In the genomic region with DNA sequence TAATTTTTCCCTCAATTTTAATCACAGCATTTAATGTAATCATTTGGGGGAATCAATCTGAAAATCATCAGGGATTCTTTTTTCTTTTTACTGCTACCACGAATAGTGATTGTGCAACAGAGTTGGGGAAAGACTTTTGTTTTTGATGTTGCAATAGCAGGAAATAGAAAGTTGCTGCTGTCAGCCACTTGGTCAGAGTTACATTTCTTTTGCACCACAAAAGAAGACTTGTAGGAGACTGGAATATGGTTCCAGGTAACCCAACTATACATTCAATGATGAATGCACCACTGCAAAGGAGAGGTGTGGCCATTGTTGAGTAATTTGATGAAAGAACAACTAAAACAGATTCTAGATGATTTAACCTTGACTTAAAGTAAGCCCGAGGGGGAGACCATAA, we compare ENCODE assay signal across 15 cellular contexts. TPM values are rescaled to one million over a fixed set of nuclear protein-coding genes. Genes with fewer than 3 reads are reported as not detected.
DNase-seq lines count a peak whose midpoint lies in the region; ATAC-seq and TF ChIP-seq lines count a peak whose summit lies in the region.
"Had no signal": no experiment of that assay in that cellular context is flagged by ENCODE, and none has a peak within 500 bp of the region (broad histone marks: within the 10 kb centered on the region; RNA-seq: fewer than 3 reads in every experiment).

No MANE protein-coding gene starts in this region.

- H3K4me3 ChIP-seq in left ventricle myocardium inferior (no peak overlapping the region), heart left ventricle (no peak overlapping the region), PC-3 (ENCODE audit: low read length) (no peak overlapping the region), fibroblast of lung (replicated peaks in 1 of 4; ENCODE audit: control extremely low read depth in 1 of 4, insufficient read depth in 1 of 4, low read depth in 3 of 4, low read length in 4 of 4) (no peak overlapping the region), upper lobe of right lung (no peak overlapping the region)

- no peak overlapping the region for H3K9ac ChIP-seq in PC-3 (ENCODE audit: low read length)
- no peak overlapping the region for H3K9ac ChIP-seq in fibroblast of lung (ENCODE audit: insufficient read depth, low read length)

- ATAC-seq in heart left ventricle = no peak
- no peak for ATAC-seq in PC-3
- peak; percentile 33 for ATAC-seq in upper lobe of right lung
- no peak for ATAC-seq in HG03432 (IDR thresholded peaks at IDR 0.05; ENCODE audit: unreplicated experiment)
- ATAC-seq in HG03175 (IDR thresholded peaks at IDR 0.05; ENCODE audit: unreplicated experiment) = no peak

- 36 to 59% (median 45%) methylated on average over 2 of the region's 2 CpGs for WGBS in heart left ventricle, 4 donors

- peaks cover 4% of the 10 kb centered on the region for H3K9me2 ChIP-seq in PC-3 (replicated peaks; ENCODE audit: low read length)

- intact Hi-C loops in left ventricle myocardium inferior (cut with micrococcal nuclease) = no loop called here
- intact Hi-C loops in heart left ventricle (cut with DNase I) = no loop called here
- intact Hi-C loops in PC-3 (cut with micrococcal nuclease) = no loop called here
- intact Hi-C loops in upper lobe of right lung (cut with DNase I) = no loop called here

- H3K36me3 ChIP-seq in left ventricle myocardium inferior (no peaks in the 10 kb centered on the region), heart left ventricle (no peaks in the 10 kb centered on the region), PC-3 (ENCODE audit: low read depth, low read length) (no peaks in the 10 kb centered on the region), fibroblast of lung (ENCODE audit: control insufficient read depth, insufficient read depth, low read length) (no peaks in the 10 kb centered on the region), upper lobe of right lung (no peaks in the 10 kb centered on the region)

- H3K27ac ChIP-seq in left ventricle myocardium inferior (replicated peaks) (peak overlapping the region; percentile 34), heart left ventricle (peak overlapping the region in 2 of 12 donors; percentile 14 to 37), PC-3 (ENCODE audit: low read length) (no peak overlapping the region), fibroblast of lung (ENCODE audit: insufficient read depth, low read length) (no peak overlapping the region), upper lobe of right lung (peak overlapping the region; percentile 2)

- no peak overlapping the region for H2AFZ ChIP-seq in PC-3 (ENCODE audit: low read length)
- H2AFZ ChIP-seq in fibroblast of lung (ENCODE audit: low read length) = no peak overlapping the region

- TF ChIP-seq POLR2A in heart left ventricle (IDR thresholded peaks at IDR 0.05) = no peak

- TF ChIP-seq CTCF in left ventricle myocardium inferior (IDR thresholded peaks at IDR 0.05; ENCODE audit: borderline replicate concordance) (no peak), heart left ventricle (IDR thresholded peaks at IDR 0.05) (no peak), PC-3 (conservative IDR thresholded peaks at IDR 0.05; ENCODE audit: low read depth, low read length) (no peak), fibroblast of lung (conservative IDR thresholded peaks at IDR 0.05 in 1 of 2, IDR thresholded peaks at IDR 0.05 in 1 of 2; ENCODE audit: low read depth in 1 of 2, low read length in 2 of 2) (no peak), upper lobe of right lung (IDR thresholded peaks at IDR 0.05) (no peak)

- H3K4me2 ChIP-seq in PC-3 (ENCODE audit: low read length) = no peak overlapping the region
- H3K4me2 ChIP-seq in fibroblast of lung (ENCODE audit: extremely low read depth, insufficient read depth, low read length) = no peak overlapping the region

- H3K79me2 ChIP-seq in PC-3 (ENCODE audit: low read length) = no peaks in the 10 kb centered on the region
- no peaks in the 10 kb centered on the region for H3K79me2 ChIP-seq in fibroblast of lung (ENCODE audit: control insufficient read depth, insufficient read depth, low read length)

- no peaks in the 10 kb centered on the region for H3K27me3 ChIP-seq in left ventricle myocardium inferior (ENCODE audit: low read depth)
- H3K27me3 ChIP-seq in heart left ventricle = no peaks in the 10 kb centered on the region
- H3K27me3 ChIP-seq in PC-3 (ENCODE audit: low read length) = no peaks in the 10 kb centered on the region
- H3K27me3 ChIP-seq in fibroblast of lung (ENCODE audit: control insufficient read depth, insufficient read depth, low read length) = peaks cover 2% of the 10 kb centered on the region
- H3K27me3 ChIP-seq in upper lobe of right lung = no peaks in the 10 kb centered on the region

- POLR2A ChIA-PET in PC-3 (lab: Charles Lee; ENCODE audit: unreplicated experiment) = no interaction called here

- H3F3A ChIP-seq in PC-3 (ENCODE audit: low read length, unreplicated experiment) = no peaks in the 10 kb centered on the region

- H4K20me1 ChIP-seq in PC-3 (ENCODE audit: low read length) (no peaks in the 10 kb centered on the region), fibroblast of lung (ENCODE audit: control insufficient read depth, extremely low read depth, insufficient read depth, low read length) (no peaks in the 10 kb centered on the region)

- H3K4me1 ChIP-seq in left ventricle myocardium inferior (peaks cover 29% of the 10 kb centered on the region), heart left ventricle (peaks cover 0 to 21% (median 10%) of the 10 kb centered on the region in 12 donors), PC-3 (ENCODE audit: insufficient read depth, low read length) (peaks cover 18% of the 10 kb centered on the region), fibroblast of lung (ENCODE audit: control insufficient read depth, extremely low read depth, insufficient read depth, low read length) (peaks cover 3% of the 10 kb centered on the region), upper lobe of right lung (peaks cover 8% of the 10 kb centered on the region)

- DNase-seq in left ventricle myocardium inferior (no peak), heart left ventricle (no peak), PC-3 (peak; percentile 53), fibroblast of lung (ENCODE audit: low read depth in 2 of 2) (peak; percentile 59 to 87), upper lobe of right lung (no peak)
- no peak for DNase-seq in stimulated activated CD4-positive, alpha-beta T cell treated with anti-CD3 and anti-CD28 coated beads, Interleukin-12 subunit alpha, Interleukin-12 subunit beta, amount 100 ng/mL, for 4 hours
- DNase-seq: activated CD4-positive, alpha-beta T cell treated with anti-CD3 and anti-CD28 coated beads for 4 hours; activated naive CD4-positive, alpha-beta T cell treated with anti-CD3 and anti-CD28 coated beads, Interleukin-2, amount 50 U/mL, for 16 hours; effector memory CD4-positive, alpha-beta T cell; immature natural killer cell; SHP77 treated with DMSO at 0.1 percent for 48 hours; stimulated activated CD4-positive, alpha-beta T cell treated with anti-CD3 and anti-CD28 coated beads, Interleukin-1b, Interleukin-23, amount 100 ng/mL, for 48 hours had no signal

- CTCF ChIA-PET in PC-3 (lab: Charles Lee) = no interaction called here

- H3K9me3 ChIP-seq in left ventricle myocardium inferior (replicated peaks) = no peaks in the 10 kb centered on the region
- no peaks in the 10 kb centered on the region for H3K9me3 ChIP-seq in heart left ventricle
- H3K9me3 ChIP-seq in PC-3 (ENCODE audit: low read length) = no peaks in the 10 kb centered on the region
- H3K9me3 ChIP-seq in fibroblast of lung (ENCODE audit: control insufficient read depth, insufficient read depth, low read depth, low read length) = no peaks in the 10 kb centered on the region
- H3K9me3 ChIP-seq in upper lobe of right lung = no peaks in the 10 kb centered on the region

- no TSS peak for BruUV-seq in PC-3 (replicated peaks; lab: Mats Ljungman, UMichigan)

RNA-seq across cellular contexts. Expression of a gene that starts 46.3 kb away (rescaled TPM):
- total RNA-seq in left ventricle myocardium inferior (90.2 TPM), heart left ventricle (100 to 1,000 TPM in 2 of 9 donors, 10 to 100 TPM in 7; 38.7 to 132 (median 83.9) TPM), PC-3 (2014; rRNA removed) (0.22 and 1.2 TPM in 2 replicates), fibroblast of lung (6.9 and 9.9 TPM in 2 replicates), upper lobe of right lung (52.4 TPM)
- polyA plus RNA-seq in heart left ventricle (10 to 100 TPM in 1 of 2 donors, 1 to 10 TPM in 1; 4.1 to 18.2 TPM), fibroblast of lung (3.7 and 7.7 TPM in 2 replicates)
- polyA plus RNA-seq in fibroblast of lung (2012) = 3.6 and 11.1 TPM in 2 replicates
- 2.0 and 11.2 TPM in 2 replicates for polyA minus RNA-seq in fibroblast of lung (ENCODE audit: low replicate concordance)
- total RNA-seq: HT-29 had no signal
- polyA plus RNA-seq: immature natural killer cell had no signal

Comparison
In these comparisons a context has a peak if more than half of its experiments do, and no peak if none do; other contexts are left out.
1. DNase-seq: peak in PC-3 (single experiment) and fibroblast of lung (2 of 2); none in left ventricle myocardium inferior (single experiment), heart left ventricle (0 of 5), upper lobe of right lung (single experiment) and stimulated activated CD4-positive, alpha-beta T cell treated with anti-CD3 and anti-CD28 coated beads, Interleukin-12 subunit alpha, Interleukin-12 subunit beta, amount 100 ng/mL, for 4 hours (single experiment).
2. H3K27ac ChIP-seq: peak in left ventricle myocardium inferior (single experiment) and upper lobe of right lung (single experiment); none in PC-3 (single experiment) and fibroblast of lung (single experiment).